ENCODE assay signal across 18 cellular contexts in genomic region chr18:47618758-47619157, GRCh38.
DNase-seq lines count a peak whose midpoint lies in the region; ATAC-seq, FAIRE-seq and TF ChIP-seq lines count a peak whose summit lies in the region.
"Had no signal": no experiment of that assay in that cellular context is flagged by ENCODE, and none has a peak within 500 bp of the region (broad histone marks: within the 10 kb centered on the region; RNA-seq: fewer than 3 reads in every experiment).

No MANE protein-coding gene starts in this region.

- no CpG with 5 or more reads among the region's 3 CpGs for WGBS in H9 (ENCODE audit: extremely low coverage, insufficient read length, low lambda C conversion rate)
- 96% methylated on average over 3 of the region's 3 CpGs; no CpG with 5 or more reads in 1 of the 2 experiments for WGBS in H1 (ENCODE audit: extremely low coverage in 1 of 2, insufficient coverage in 1 of 2, insufficient read length in 1 of 2, insufficient replicate concordance in 2 of 2, low coverage in 1 of 2, low lambda C conversion rate in 2 of 2, missing lambda C conversion rate in 1 of 2), 2 experiments

- no peaks in the 10 kb centered on the region; the same call in 1 of the 2 replicates for H3K4me1 ChIP-seq in H9 (ENCODE audit: insufficient read depth, low read length)
- H3K4me1 ChIP-seq in H1 (replicated peaks in 1 of 4; ENCODE audit: control insufficient read depth in 3 of 4, insufficient read depth in 4 of 4, low read length in 3 of 4), result peaks cover 0 to 3% (median 0%) of the 10 kb centered on the region in 4 experiments; a peak in 1 of 7 replicates

- H4K8ac ChIP-seq in H9 (replicated peaks; ENCODE audit: insufficient read length, low read depth, low read length) (no peak overlapping the region), H1 (ENCODE audit: extremely low read depth, insufficient read depth, low read length) (no peak overlapping the region)

- no peak overlapping the region for H3K4ac ChIP-seq in H9 (ENCODE audit: low read depth, low read length)
- no peak overlapping the region for H3K4ac ChIP-seq in H1 (replicated peaks; ENCODE audit: insufficient read length, low read depth, low read length)

- H3T11ph ChIP-seq in H9 (ENCODE audit: low read length), result no peak overlapping the region

- CTCF ChIA-PET in H1 (lab: Charles Lee; ENCODE audit: partially characterized antibody), result interaction anchor here (0.9 to 1.9 kb wide), 7 partner anchors 21 to 404 kb away, joined by 3 to 7 read pairs (median 3); no protein-coding TSS in a partner anchor
- CTCF ChIA-PET in activated CD8-positive, alpha-beta memory T cell treated with anti-CD3 and anti-CD28 coated beads, Interleukin-2, amount 10 ng/mL, durations not matched to agents 7 days and 5 days (lab: Charles Lee), result no interaction called here

- peak; percentile 30 to 52; a peak in 3 of 4 replicates for TF ChIP-seq RAD21 in H1 (IDR thresholded peaks at IDR 0.05 in 1 of 2, conservative IDR thresholded peaks at IDR 0.05 in 1 of 2; ENCODE audit: low read depth in 2 of 2, low read length in 2 of 2)

- POLR2A ChIA-PET in H1 (lab: Charles Lee; ENCODE audit: partially characterized antibody), result no interaction called here

- no peaks in the 10 kb centered on the region; a peak in 1 of 5 replicates for H3K9me3 Mint-ChIP-seq in H9
- no peaks in the 10 kb centered on the region for H3K9me3 Mint-ChIP-seq in activated CD8-positive, alpha-beta memory T cell treated with anti-CD3 and anti-CD28 coated beads, Interleukin-2, amount 10 ng/mL, durations not matched to agents 7 days and 5 days (ENCODE audit: low read depth)
- H3K9me3 Mint-ChIP-seq in activated T-helper 1 cell treated with anti-CD3 and anti-CD28 coated beads, Interleukin-12 subunit alpha, Interleukin-12 subunit beta, Interleukin-2, Interleukin-4 antibody, amounts not matched to agents 30 ng/mL and 10 ng/mL and 1 ng/mL, durations not matched to agents 14 hours and 24 hours and 36 hours, result no peaks in the 10 kb centered on the region

- DNase-seq in H9 (no peak), H1 (ENCODE audit: low read depth in 1 of 2, low spot score in 2 of 2) (no peak), islet precursor cell (peak; percentile 12), NCI-H345 (lab: John Stamatoyannopoulos, UW) (no peak)
- no peak for DNase-seq in activated CD8-positive, alpha-beta memory T cell treated with anti-CD3 and anti-CD28 coated beads, Interleukin-2, amount 10 ng/mL, durations not matched to agents 7 days and 5 days
- no peak for DNase-seq in activated T-helper 1 cell treated with anti-CD3 and anti-CD28 coated beads, Interleukin-12 subunit alpha, Interleukin-12 subunit beta, Interleukin-2, Interleukin-4 antibody, amounts not matched to agents 30 ng/mL and 10 ng/mL and 1 ng/mL, durations not matched to agents 14 hours and 24 hours and 36 hours (ENCODE audit: low spot score)
- DNase-seq: C1 segment of cervical spinal cord; Calu3; CD4-positive, alpha-beta memory T cell; COR-L47; DMS153; DND-41; GM23248 had no signal

- TF ChIP-seq CTCF in H9 (conservative IDR thresholded peaks at IDR 0.05), result peak; percentile 45
- peak in 1 of 3 experiments; percentile 17; a peak in 2 of 4 replicates for TF ChIP-seq CTCF in H1 (IDR thresholded peaks at IDR 0.05; ENCODE audit: control extremely low read depth in 1 of 3, insufficient read depth in 1 of 3, low read depth in 1 of 3, low read length in 3 of 3)

- no peak overlapping the region for H3K18ac ChIP-seq in H9 (ENCODE audit: insufficient read length, low read depth, low read length)
- no peak overlapping the region for H3K18ac ChIP-seq in H1 (ENCODE audit: extremely low read depth, low read length)

- H2AK5ac ChIP-seq in H9 (ENCODE audit: insufficient read length, low read length) (no peak overlapping the region), H1 (ENCODE audit: low read depth, low read length) (no peak overlapping the region)

- H3K27ac ChIP-seq in H9 (ENCODE audit: insufficient read length, low read depth, low read length) (no peak overlapping the region), H1 (ENCODE audit: low read depth, low read length) (no peak overlapping the region)
- H3K27ac ChIP-seq: GM23248 had no signal

- H3K14ac ChIP-seq in H9 (ENCODE audit: insufficient read depth, low read length) (no peak overlapping the region), H1 (ENCODE audit: insufficient read length) (no peak overlapping the region)

- H3K36me3 ChIP-seq in H1 (ENCODE audit: control insufficient read depth in 2 of 4, insufficient read depth in 4 of 4, low read length in 3 of 4), result no peaks in the 10 kb centered on the region

- H2BK120ac ChIP-seq in H9 (ENCODE audit: low read depth, low read length, poor library complexity, severe bottlenecking) (no peak overlapping the region), H1 (replicated peaks; ENCODE audit: low read depth, low read length) (no peak overlapping the region)

- H3K79me2 ChIP-seq in H9 (ENCODE audit: insufficient read depth, low read length) (no peaks in the 10 kb centered on the region), H1 (ENCODE audit: control insufficient read depth in 1 of 2, insufficient read depth in 2 of 2, low read length in 2 of 2) (no peaks in the 10 kb centered on the region)

- no peaks in the 10 kb centered on the region for H4K20me1 ChIP-seq in H9 (ENCODE audit: control insufficient read depth, insufficient read depth, insufficient read length)
- H4K20me1 ChIP-seq in H1 (replicated peaks in 1 of 2; ENCODE audit: control insufficient read depth in 1 of 2, insufficient read depth in 2 of 2, low read length in 2 of 2), result no peaks in the 10 kb centered on the region

- H3K23ac ChIP-seq in H9 (ENCODE audit: insufficient read length, low read depth, low read length) (no peak overlapping the region), H1 (ENCODE audit: insufficient read length) (no peak overlapping the region)

- no peak overlapping the region for H3K4me3 ChIP-seq in H1 (ENCODE audit: extremely low read depth in 1 of 4, insufficient read depth in 2 of 4, low read depth in 3 of 4, low read length in 4 of 4)
- H3K4me3 ChIP-seq: GM23248 had no signal

- H3K4me3 Mint-ChIP-seq in H9, result no peak overlapping the region
- no peak overlapping the region for H3K4me3 Mint-ChIP-seq in activated CD8-positive, alpha-beta memory T cell treated with anti-CD3 and anti-CD28 coated beads, Interleukin-2, amount 10 ng/mL, durations not matched to agents 7 days and 5 days
- no peak overlapping the region for H3K4me3 Mint-ChIP-seq in activated T-helper 1 cell treated with anti-CD3 and anti-CD28 coated beads, Interleukin-12 subunit alpha, Interleukin-12 subunit beta, Interleukin-2, Interleukin-4 antibody, amounts not matched to agents 30 ng/mL and 10 ng/mL and 1 ng/mL, durations not matched to agents 14 hours and 24 hours and 36 hours
- H3K4me3 Mint-ChIP-seq: CD4-positive, alpha-beta memory T cell had no signal

- no peak for FAIRE-seq in H1 (lab: Jason Lieb, UNC)
- FAIRE-seq: G401.6, GM12892, GM19239, H54 had no signal

- H3K9me3 ChIP-seq in H9 (ENCODE audit: control insufficient read depth, low read depth, low read length), result no peaks in the 10 kb centered on the region
- no peaks in the 10 kb centered on the region for H3K9me3 ChIP-seq in H1 (ENCODE audit: insufficient read depth in 2 of 2, low read depth in 1 of 2, low read length in 1 of 2)

- no peak overlapping the region for H4K91ac ChIP-seq in H9 (ENCODE audit: insufficient read length, low read depth, low read length)
- no peak overlapping the region for H4K91ac ChIP-seq in H1 (replicated peaks; ENCODE audit: insufficient read length, low read length)

- H3K27me3 Mint-ChIP-seq in H9 (ENCODE audit: low read depth), result no peaks in the 10 kb centered on the region
- peaks cover 7% of the 10 kb centered on the region for H3K27me3 Mint-ChIP-seq in activated CD8-positive, alpha-beta memory T cell treated with anti-CD3 and anti-CD28 coated beads, Interleukin-2, amount 10 ng/mL, durations not matched to agents 7 days and 5 days
- no peaks in the 10 kb centered on the region for H3K27me3 Mint-ChIP-seq in activated T-helper 1 cell treated with anti-CD3 and anti-CD28 coated beads, Interleukin-12 subunit alpha, Interleukin-12 subunit beta, Interleukin-2, Interleukin-4 antibody, amounts not matched to agents 30 ng/mL and 10 ng/mL and 1 ng/mL, durations not matched to agents 14 hours and 24 hours and 36 hours (ENCODE audit: insufficient read depth)

- H2BK5ac ChIP-seq in H9 (ENCODE audit: insufficient read length, low read length) (no peak overlapping the region), H1 (ENCODE audit: low read depth, low read length) (no peak overlapping the region)

- ATAC-seq in activated CD8-positive, alpha-beta memory T cell treated with anti-CD3 and anti-CD28 coated beads, Interleukin-2, amount 10 ng/mL, durations not matched to agents 7 days and 5 days, result no peak
- ATAC-seq: HCT116 had no signal

- no peak overlapping the region for H3K27ac Mint-ChIP-seq in H9
- H3K27ac Mint-ChIP-seq in activated CD8-positive, alpha-beta memory T cell treated with anti-CD3 and anti-CD28 coated beads, Interleukin-2, amount 10 ng/mL, durations not matched to agents 7 days and 5 days, result no peak overlapping the region
- H3K27ac Mint-ChIP-seq in activated T-helper 1 cell treated with anti-CD3 and anti-CD28 coated beads, Interleukin-12 subunit alpha, Interleukin-12 subunit beta, Interleukin-2, Interleukin-4 antibody, amounts not matched to agents 30 ng/mL and 10 ng/mL and 1 ng/mL, durations not matched to agents 14 hours and 24 hours and 36 hours, result no peak overlapping the region
- H3K27ac Mint-ChIP-seq: CD4-positive, alpha-beta memory T cell had no signal

- H2BK20ac ChIP-seq in H9 (ENCODE audit: low read depth, low read length, poor library complexity, severe bottlenecking), result no peak overlapping the region
- H2BK20ac ChIP-seq in H1 (ENCODE audit: low read length), result no peak overlapping the region

- H3K56ac ChIP-seq in H9 (ENCODE audit: insufficient read length, low read depth, low read length) (no peak overlapping the region), H1 (replicated peaks; ENCODE audit: insufficient read length, low read depth, low read length) (no peak overlapping the region)

- H2BK12ac ChIP-seq in H9 (ENCODE audit: insufficient read length, low read depth, low read length) (no peak overlapping the region), H1 (ENCODE audit: low read depth, low read length) (no peak overlapping the region)

- no peak for TF ChIP-seq EP300 in H1 (IDR thresholded peaks at IDR 0.05; ENCODE audit: borderline replicate concordance in 1 of 2, low read depth in 2 of 2, low read length in 2 of 2)

- H3K23me2 ChIP-seq in H9 (ENCODE audit: insufficient read length, low read depth, low read length, poor library complexity, severe bottlenecking) (no peaks in the 10 kb centered on the region), H1 (ENCODE audit: low read depth, low read length) (no peaks in the 10 kb centered on the region)

- H3K36me3 Mint-ChIP-seq in H9 (ENCODE audit: insufficient read depth in 1 of 3, low read depth in 3 of 3), result no peaks in the 10 kb centered on the region
- no peaks in the 10 kb centered on the region for H3K36me3 Mint-ChIP-seq in activated CD8-positive, alpha-beta memory T cell treated with anti-CD3 and anti-CD28 coated beads, Interleukin-2, amount 10 ng/mL, durations not matched to agents 7 days and 5 days
- no peaks in the 10 kb centered on the region for H3K36me3 Mint-ChIP-seq in activated T-helper 1 cell treated with anti-CD3 and anti-CD28 coated beads, Interleukin-12 subunit alpha, Interleukin-12 subunit beta, Interleukin-2, Interleukin-4 antibody, amounts not matched to agents 30 ng/mL and 10 ng/mL and 1 ng/mL, durations not matched to agents 14 hours and 24 hours and 36 hours (ENCODE audit: low read depth)
- H3K36me3 Mint-ChIP-seq: CD4-positive, alpha-beta memory T cell had no signal

- intact Hi-C loops in activated T-helper 1 cell treated with anti-CD3 and anti-CD28 coated beads, Interleukin-12 subunit alpha, Interleukin-12 subunit beta, Interleukin-2, Interleukin-4 antibody, amounts not matched to agents 30 ng/mL and 10 ng/mL and 1 ng/mL, durations not matched to agents 14 hours and 24 hours and 36 hours (cut with micrococcal nuclease), result no loop called here

- H3K4me2 ChIP-seq in H9 (ENCODE audit: insufficient read depth, insufficient read length, low read length) (no peak overlapping the region), H1 (ENCODE audit: insufficient read depth in 1 of 2, low read depth in 2 of 2, low read length in 2 of 2) (no peak overlapping the region)

- peaks cover 6 to 9% of the 10 kb centered on the region in 2 experiments for H3K4me1 Mint-ChIP-seq in H9
- H3K4me1 Mint-ChIP-seq in activated CD8-positive, alpha-beta memory T cell treated with anti-CD3 and anti-CD28 coated beads, Interleukin-2, amount 10 ng/mL, durations not matched to agents 7 days and 5 days, result no peaks in the 10 kb centered on the region
- H3K4me1 Mint-ChIP-seq in activated T-helper 1 cell treated with anti-CD3 and anti-CD28 coated beads, Interleukin-12 subunit alpha, Interleukin-12 subunit beta, Interleukin-2, Interleukin-4 antibody, amounts not matched to agents 30 ng/mL and 10 ng/mL and 1 ng/mL, durations not matched to agents 14 hours and 24 hours and 36 hours (ENCODE audit: low read depth), result no peaks in the 10 kb centered on the region
- H3K4me1 Mint-ChIP-seq: CD4-positive, alpha-beta memory T cell had no signal

- H2BK15ac ChIP-seq in H9 (ENCODE audit: low read depth, low read length) (no peak overlapping the region), H1 (ENCODE audit: low read length) (no peak overlapping the region)

- H3K9ac ChIP-seq in H9 (ENCODE audit: extremely low read depth, insufficient read length, low read length) (no peak overlapping the region), H1 (replicated peaks in 1 of 4; ENCODE audit: extremely low read depth in 1 of 4, low read depth in 3 of 4, low read length in 3 of 4) (no peak overlapping the region)
- H3K9ac ChIP-seq: GM23248 had no signal

- TF ChIP-seq POLR2A in H1 (IDR thresholded peaks at IDR 0.05; ENCODE audit: control extremely low read depth in 1 of 2, low read depth in 2 of 2, low read length in 2 of 2), result no peak

- H2AFZ ChIP-seq in H9 (ENCODE audit: low read length) (no peak overlapping the region), H1 (ENCODE audit: low read length) (no peak overlapping the region)
- H2AFZ ChIP-seq: GM23248 had no signal

- no peaks in the 10 kb centered on the region for H3K27me3 ChIP-seq in H9 (ENCODE audit: insufficient read depth, low read length)
- no peaks in the 10 kb centered on the region for H3K27me3 ChIP-seq in H1 (replicated peaks in 1 of 4; ENCODE audit: control insufficient read depth in 3 of 4, extremely low read depth in 1 of 4, insufficient read depth in 3 of 4, low read length in 3 of 4)

- H4K5ac ChIP-seq in H9 (ENCODE audit: insufficient read length, low read depth, low read length) (no peak overlapping the region), H1 (ENCODE audit: insufficient read length, low read depth, low read length) (no peak overlapping the region)

- no peaks in the 10 kb centered on the region for H3K79me1 ChIP-seq in H9 (ENCODE audit: insufficient read depth, low read depth, low read length, poor library complexity, severe bottlenecking)
- no peaks in the 10 kb centered on the region for H3K79me1 ChIP-seq in H1 (ENCODE audit: low read depth, low read length)
